In genomic region chr2:15942711-15943345, GRCh38 we compare ENCODE assay signal across 11 cellular contexts. TPM values are rescaled to one million over a fixed set of nuclear protein-coding genes. Genes with fewer than 3 reads are reported as not detected.
DNase-seq lines count a peak whose midpoint lies in the region; ATAC-seq and TF ChIP-seq lines count a peak whose summit lies in the region.
"Had no signal": no experiment of that assay in that cellular context is flagged by ENCODE, and none has a peak within 500 bp of the region (broad histone marks: within the 10 kb centered on the region; RNA-seq: fewer than 3 reads in every experiment).

No MANE protein-coding gene starts in this region.

- POLR2A ChIA-PET in HEK293T (lab: Yijun Ruan, JAX), result no interaction called here

- peaks cover 20% of the 10 kb centered on the region for H3K36me3 ChIP-seq in ES-I3 (ENCODE audit: insufficient read depth, low read length)
- H3K36me3 ChIP-seq in SJSA1, result 0 out of 2 replicates have a peak, but pooled peaks cover 4% of the 10 kb centered on the region
- H3K36me3 ChIP-seq in skeletal muscle tissue (ENCODE audit: control insufficient read depth in 3 of 3, insufficient read depth in 3 of 3, low read length in 3 of 3), result no peaks in the 10 kb centered on the region
- H3K36me3 ChIP-seq: neutrophil had no signal

- no peaks in the 10 kb centered on the region for H3K9me3 ChIP-seq in ES-I3 (ENCODE audit: control insufficient read depth, insufficient read depth, low read length)
- no peaks in the 10 kb centered on the region for H3K9me3 ChIP-seq in SJSA1 (replicated peaks)
- H3K9me3 ChIP-seq in iPS-18c (ENCODE audit: control insufficient read depth, insufficient read depth, low read length), result peaks cover 4% of the 10 kb centered on the region
- no peaks in the 10 kb centered on the region for H3K9me3 ChIP-seq in skeletal muscle tissue (ENCODE audit: control insufficient read depth in 3 of 3, low read length in 3 of 3)
- H3K9me3 ChIP-seq: neutrophil had no signal

- CTCF ChIA-PET in HEK293T (lab: Yijun Ruan, JAX), result no interaction called here

- H3K9ac ChIP-seq in ES-I3 (ENCODE audit: low read depth, low read length) (peak overlapping the region; percentile 83), skeletal muscle tissue (ENCODE audit: low read depth in 1 of 3, low read length in 3 of 3) (peak overlapping the region in 1 of 3 donors; percentile 40)

- DNase-seq in SJSA1 (ENCODE audit: low read depth in 1 of 2, low spot score in 2 of 2) (no peak), DMS53 (lab: John Stamatoyannopoulos, UW) (no peak), HEK293T (ENCODE audit: extremely low spot score) (no peak)
- DNase-seq: GOT3 had no signal

- H3K27me3 ChIP-seq in SJSA1 (replicated peaks) (peaks cover 49% of the 10 kb centered on the region), skeletal muscle tissue (ENCODE audit: control insufficient read depth in 3 of 3, insufficient read depth in 3 of 3, low read length in 3 of 3) (peaks cover 14 to 35% (median 30%) of the 10 kb centered on the region in 3 donors)

- H3K4me1 ChIP-seq in ES-I3 (ENCODE audit: insufficient read depth, low read length), result peaks cover 19% of the 10 kb centered on the region
- peaks cover 26% of the 10 kb centered on the region for H3K4me1 ChIP-seq in SJSA1 (replicated peaks)
- H3K4me1 ChIP-seq in skeletal muscle tissue (ENCODE audit: control insufficient read depth in 3 of 3, insufficient read depth in 3 of 3, low read length in 3 of 3), result peaks cover 36 to 40% (median 37%) of the 10 kb centered on the region in 3 donors

- H3K27ac ChIP-seq in SJSA1 (no peak overlapping the region), skeletal muscle tissue (ENCODE audit: low read depth, low read length) (no peak overlapping the region)
- H3K27ac ChIP-seq: neutrophil had no signal

- H3K4me3 ChIP-seq in SJSA1 (peak overlapping the region; percentile 39), iPS-18c (ENCODE audit: insufficient read depth, low read depth, low read length) (peak overlapping the region; percentile 91), skeletal muscle tissue (ENCODE audit: low read length in 3 of 3) (peak overlapping the region; percentile 22 to 52 (median 27))

- ATAC-seq in GM18498 (IDR thresholded peaks at IDR 0.05; ENCODE audit: unreplicated experiment) (no peak), GM18858 (IDR thresholded peaks at IDR 0.05; ENCODE audit: unreplicated experiment) (no peak)
- ATAC-seq: Panc1 had no signal

TF ChIP-seq in HEK293T, 16 proteins besides CTCF, POLR2A, EP300 and RAD21:
- no peak for TF ChIP-seq CTBP1 (IDR thresholded peaks at IDR 0.05; ENCODE audit: borderline replicate concordance)
- TF ChIP-seq TARDBP (IDR thresholded peaks at IDR 0.05), result no peak
- TF ChIP-seq FOXM1 (IDR thresholded peaks at IDR 0.05; ENCODE audit: borderline replicate concordance), result no peak
- no peak for TF ChIP-seq FOXA1 (IDR thresholded peaks at IDR 0.05)
- no peak for TF ChIP-seq SUZ12 (IDR thresholded peaks at IDR 0.05)
- no peak for TF ChIP-seq HDGF (IDR thresholded peaks at IDR 0.05; ENCODE audit: borderline replicate concordance)
- TF ChIP-seq LEF1 (IDR thresholded peaks at IDR 0.05; ENCODE audit: borderline replicate concordance), result no peak
- no peak for TF ChIP-seq ZNF384 (IDR thresholded peaks at IDR 0.05)
- no peak for TF ChIP-seq FOXK2 (IDR thresholded peaks at IDR 0.05)
- no peak for TF ChIP-seq BHLHE40 (IDR thresholded peaks at IDR 0.05; ENCODE audit: borderline replicate concordance)

RNA-seq across cellular contexts. Expression of gene MYCN, which starts 2.5 kb away (rescaled TPM):
- 1.2 and 3.7 TPM in 2 replicates for total RNA-seq in SJSA1 (2014; rRNA removed; shearing (Covaris generic))
- 7.3 TPM for total RNA-seq in skeletal muscle tissue

Comparison
In these comparisons a context has a peak if more than half of its experiments do, and no peak if none do; other contexts are left out.
1. H3K4me3 ChIP-seq: peak in every context shown above with its lines; median percentile 91 in iPS-18c; 39 in SJSA1; 27 in skeletal muscle tissue.